In genomic region chr12:52543985-52544888, GRCh38 we compare ENCODE assay signal across 3 cellular contexts.
TF ChIP-seq lines count a peak whose summit lies in the region.

No MANE protein-coding gene starts in this region.

TF ChIP-seq in SK-N-SH treated with all-trans-retinoic acid at 6 μM for 48 hours, 23 proteins besides CTCF, POLR2A, EP300 and RAD21 (continues in another document):
- no peak for TF ChIP-seq RARB (CRISPR knock-in tag; IDR thresholded peaks at IDR 0.05)
- TF ChIP-seq ZFP30 (CRISPR knock-in tag; IDR thresholded peaks at IDR 0.05), result no peak
- no peak for TF ChIP-seq PPARA (CRISPR knock-in tag; IDR thresholded peaks at IDR 0.05; ENCODE audit: borderline replicate concordance)
- TF ChIP-seq ESRRG (CRISPR knock-in tag; IDR thresholded peaks at IDR 0.05), result no peak
- TF ChIP-seq ZNF8 (CRISPR knock-in tag; IDR thresholded peaks at IDR 0.05), result no peak
- TF ChIP-seq SNAI2 (CRISPR knock-in tag; IDR thresholded peaks at IDR 0.05), result no peak
- TF ChIP-seq CSRNP3 (CRISPR knock-in tag; IDR thresholded peaks at IDR 0.05), result no peak
- no peak for TF ChIP-seq ZNF70 (CRISPR knock-in tag; IDR thresholded peaks at IDR 0.05)
- TF ChIP-seq ARNTL (CRISPR knock-in tag; IDR thresholded peaks at IDR 0.05; ENCODE audit: borderline replicate concordance, low read depth), result no peak
- TF ChIP-seq TSHZ2 (CRISPR knock-in tag; IDR thresholded peaks at IDR 0.05), result no peak
- TF ChIP-seq BACH2 (CRISPR knock-in tag; IDR thresholded peaks at IDR 0.05; ENCODE audit: borderline replicate concordance), result no peak
- TF ChIP-seq ZNF565 (CRISPR knock-in tag; conservative IDR thresholded peaks at IDR 0.05; ENCODE audit: low read depth), result no peak
- TF ChIP-seq CREB5 (CRISPR knock-in tag; IDR thresholded peaks at IDR 0.05; ENCODE audit: low read depth), result no peak

TF ChIP-seq in SK-N-SH, 30 proteins besides CTCF, POLR2A, EP300 and RAD21:
- no peak for TF ChIP-seq TAF1 (IDR thresholded peaks at IDR 0.05; ENCODE audit: borderline replicate concordance, low read depth, low read length)
- TF ChIP-seq CHD2 (IDR thresholded peaks at IDR 0.05; ENCODE audit: low read length, partially characterized antibody), result no peak
- TF ChIP-seq NRF1 (IDR thresholded peaks at IDR 0.05; ENCODE audit: low read depth, low read length), result no peak
- TF ChIP-seq GABPA (IDR thresholded peaks at IDR 0.05; ENCODE audit: low read depth), result no peak
- no peak for TF ChIP-seq MAX (IDR thresholded peaks at IDR 0.05; ENCODE audit: low read depth)
- TF ChIP-seq SMC3 (IDR thresholded peaks at IDR 0.05; ENCODE audit: low read depth, low read length), result no peak
- no peak for TF ChIP-seq REST (IDR thresholded peaks at IDR 0.05; ENCODE audit: low read depth, low read length)
- no peak for TF ChIP-seq RCOR1 (IDR thresholded peaks at IDR 0.05; ENCODE audit: low read length)
- TF ChIP-seq YY1 (IDR thresholded peaks at IDR 0.05; ENCODE audit: low read depth), result no peak
- no peak for TF ChIP-seq TCF12 (IDR thresholded peaks at IDR 0.05)
- no peak for TF ChIP-seq NFIC (IDR thresholded peaks at IDR 0.05; ENCODE audit: borderline replicate concordance)
- no peak for TF ChIP-seq EZH2phosphoT487 (IDR thresholded peaks at IDR 0.05; ENCODE audit: borderline replicate concordance, low read depth)
- no peak for TF ChIP-seq SIN3A (IDR thresholded peaks at IDR 0.05; ENCODE audit: borderline replicate concordance, low read depth, low read length)
- no peak for TF ChIP-seq GATA2 (CRISPR knock-in tag; IDR thresholded peaks at IDR 0.05)
- TF ChIP-seq RFX5 (IDR thresholded peaks at IDR 0.05; ENCODE audit: low read length), result no peak
- TF ChIP-seq IRF3 (IDR thresholded peaks at IDR 0.05; ENCODE audit: low read depth, low read length), result no peak

TF ChIP-seq in GM12878, 131 proteins besides CTCF, POLR2A, EP300 and RAD21:
- no peak for TF ChIP-seq NFIC (IDR thresholded peaks at IDR 0.05; ENCODE audit: low read depth, low read length)
- no peak for TF ChIP-seq MEF2A (IDR thresholded peaks at IDR 0.05; ENCODE audit: insufficient read depth, low read depth, low read length)
- TF ChIP-seq ZNF592 (IDR thresholded peaks at IDR 0.05), result no peak
- no peak for TF ChIP-seq YY1 (IDR thresholded peaks at IDR 0.05; ENCODE audit: low read depth, low read length)
- TF ChIP-seq SP1 (IDR thresholded peaks at IDR 0.05; ENCODE audit: low read depth, low read length), result no peak
- no peak for TF ChIP-seq GATAD2B (conservative IDR thresholded peaks at IDR 0.05; ENCODE audit: low read depth)
- TF ChIP-seq CREB1 (IDR thresholded peaks at IDR 0.05; ENCODE audit: low read depth), result no peak
- no peak for TF ChIP-seq IRF3 (IDR thresholded peaks at IDR 0.05)
- TF ChIP-seq E4F1 (IDR thresholded peaks at IDR 0.05; ENCODE audit: borderline replicate concordance, partially characterized antibody), result no peak
- no peak for TF ChIP-seq NR2C1 (IDR thresholded peaks at IDR 0.05)
- no peak for TF ChIP-seq BACH1 (IDR thresholded peaks at IDR 0.05; ENCODE audit: borderline replicate concordance)
- no peak for TF ChIP-seq ZNF274 (IDR thresholded peaks at IDR 0.05; ENCODE audit: insufficient read depth, insufficient read length)
- no peak for TF ChIP-seq ZNF207 (IDR thresholded peaks at IDR 0.05; ENCODE audit: borderline replicate concordance)
- TF ChIP-seq TBL1XR1 (IDR thresholded peaks at IDR 0.05; ENCODE audit: low read depth, low read length), result no peak
- TF ChIP-seq SUPT20H (IDR thresholded peaks at IDR 0.05; ENCODE audit: borderline replicate concordance, control insufficient read depth, low read depth, low read length), result no peak
- TF ChIP-seq POU2F2 (IDR thresholded peaks at IDR 0.05; ENCODE audit: borderline replicate concordance, low read depth, low read length), result no peak
- TF ChIP-seq ZNF687 (IDR thresholded peaks at IDR 0.05), result no peak
- TF ChIP-seq STAT1 (conservative IDR thresholded peaks at IDR 0.05), result no peak
- TF ChIP-seq RFX5 (IDR thresholded peaks at IDR 0.05; ENCODE audit: low read depth, low read length), result no peak
- TF ChIP-seq ZNF384 (IDR thresholded peaks at IDR 0.05; ENCODE audit: borderline replicate concordance, low read depth, low read length), result no peak
